In genomic region chr1:228872080-228872479, GRCh38 we compare ENCODE assay signal across 15 cellular contexts.
"Had no signal": no experiment of that assay in that cellular context is flagged by ENCODE, and none has a peak within 500 bp of the region (broad histone marks: within the 10 kb centered on the region; RNA-seq: fewer than 3 reads in every experiment).

No MANE protein-coding gene starts in this region.

- H3K36me3 Mint-ChIP-seq: activated naive CD4-positive, alpha-beta T cell treated with anti-CD3 and anti-CD28 coated beads, Interleukin-2, amount 50 U/mL, for 24 hours had no signal

- H3K4me3 Mint-ChIP-seq: activated naive CD4-positive, alpha-beta T cell treated with anti-CD3 and anti-CD28 coated beads, Interleukin-2, amount 50 U/mL, for 24 hours; activated T-helper 17 cell treated with anti-CD3 and anti-CD28 coated beads, Interleukin-2, amount 50 U/mL, for 72 hours had no signal

- H3K27ac ChIP-seq: brain microvascular endothelial cell, left lung, parathyroid adenoma, VCaP had no signal

- H3K4me1 Mint-ChIP-seq: activated naive CD4-positive, alpha-beta T cell treated with anti-CD3 and anti-CD28 coated beads, Interleukin-2, amount 50 U/mL, for 24 hours had no signal

- H3K9me3 ChIP-seq: left lung, stomach, thyroid gland had no signal

- H3K4me1 ChIP-seq: left lung, parathyroid adenoma had no signal

- H3K27me3 ChIP-seq: left lung, stomach, thyroid gland had no signal

- H3K27ac Mint-ChIP-seq: activated naive CD4-positive, alpha-beta T cell treated with anti-CD3 and anti-CD28 coated beads, Interleukin-2, amount 50 U/mL, for 24 hours; activated T-helper 17 cell treated with anti-CD3 and anti-CD28 coated beads, Interleukin-2, amount 50 U/mL, for 72 hours had no signal

- H3K9ac ChIP-seq: parathyroid adenoma had no signal

- H3K27me3 Mint-ChIP-seq: activated naive CD4-positive, alpha-beta T cell treated with anti-CD3 and anti-CD28 coated beads, Interleukin-2, amount 50 U/mL, for 24 hours; activated T-helper 17 cell treated with anti-CD3 and anti-CD28 coated beads, Interleukin-2, amount 50 U/mL, for 72 hours had no signal

- DNase-seq: activated CD4-positive, alpha-beta T cell treated with anti-CD3 and anti-CD28 coated beads for 4 hours; activated T-cell treated with anti-CD3 and anti-CD28 coated beads for 4 hours; amniotic stem cell; brain microvascular endothelial cell; foreskin melanocyte; left lung; retina; SHP77 treated with DMSO at 0.1 percent for 48 hours; stimulated activated CD4-positive, alpha-beta T cell treated with anti-CD3 and anti-CD28 coated beads, Interleukin-4, amount 100 ng/mL, for 4 hours; stomach; thyroid gland had no signal

- H3K79me2 ChIP-seq: parathyroid adenoma had no signal

- H3K36me3 ChIP-seq: brain microvascular endothelial cell, left lung, stomach, thyroid gland had no signal

- H3K4me3 ChIP-seq: left lung, stomach, thyroid gland had no signal

- H2AFZ ChIP-seq: parathyroid adenoma had no signal

- H3K9me3 Mint-ChIP-seq: activated naive CD4-positive, alpha-beta T cell treated with anti-CD3 and anti-CD28 coated beads, Interleukin-2, amount 50 U/mL, for 24 hours; activated T-helper 17 cell treated with anti-CD3 and anti-CD28 coated beads, Interleukin-2, amount 50 U/mL, for 72 hours had no signal
